In the genomic region with DNA sequence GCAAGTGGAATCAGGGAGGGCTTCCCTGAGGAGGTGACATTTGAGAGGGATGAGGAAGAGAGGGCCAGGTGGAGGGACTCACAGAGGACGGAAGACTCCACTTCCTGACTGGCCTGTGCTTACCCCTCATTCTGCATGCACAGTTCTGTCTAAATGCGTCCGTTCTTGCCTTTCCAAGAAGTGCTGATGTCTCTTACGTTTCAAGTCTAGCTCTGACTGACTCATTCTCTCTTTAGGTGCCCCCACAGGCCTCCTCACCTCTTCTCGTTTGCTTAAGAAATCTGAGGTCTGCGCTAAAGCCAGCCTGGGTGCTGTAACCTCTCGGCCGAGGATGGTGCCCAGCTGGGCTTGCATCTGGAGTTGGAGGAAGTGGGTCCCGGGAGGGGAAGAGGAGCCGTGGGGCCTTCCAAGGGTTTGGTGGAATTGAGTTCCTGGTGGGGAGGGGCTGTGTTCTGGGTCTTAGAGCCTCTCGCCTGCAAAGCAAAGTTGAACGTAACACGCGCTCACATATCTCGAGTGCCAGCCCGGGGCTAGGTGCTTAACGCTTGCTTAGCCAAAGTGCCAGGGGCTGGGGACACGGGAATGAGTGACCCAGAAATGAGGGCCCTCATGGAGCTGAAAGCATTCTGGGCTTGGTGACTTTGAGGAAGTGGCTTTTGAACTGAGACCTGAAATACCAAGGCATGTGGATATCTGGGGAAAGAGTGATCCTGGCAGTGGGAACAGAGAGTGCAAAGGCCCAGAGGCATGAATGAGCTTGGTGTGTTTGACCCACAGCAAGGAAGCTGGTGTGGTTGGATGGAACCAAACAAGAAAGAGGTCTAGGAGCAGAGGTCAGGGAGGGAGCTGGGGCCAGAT, we compare ENCODE assay signal across 8 cellular contexts. TPM values are rescaled to one million over a fixed set of nuclear protein-coding genes. Genes with fewer than 3 reads are reported as not detected.
A peak's percentile ranks its signal among the peaks of the same experiment; 100 is the strongest.
DNase-seq lines count a peak whose midpoint lies in the region; ATAC-seq, FAIRE-seq and TF ChIP-seq lines count a peak whose summit lies in the region.

No MANE protein-coding gene starts in this region.

- H3K36me3 Mint-ChIP-seq in activated naive CD8-positive, alpha-beta T cell treated with anti-CD3 and anti-CD28 coated beads for 36 hours: peaks cover 85% of the 10 kb centered on the region

- peak overlapping the region; percentile 99 for H3K27ac Mint-ChIP-seq in activated naive CD8-positive, alpha-beta T cell treated with anti-CD3 and anti-CD28 coated beads for 36 hours

- peaks cover 78% of the 10 kb centered on the region for H3K4me1 Mint-ChIP-seq in activated naive CD8-positive, alpha-beta T cell treated with anti-CD3 and anti-CD28 coated beads for 36 hours

- peak overlapping the region; percentile 92 for H3K27ac ChIP-seq in RWPE2 (ENCODE audit: poor library complexity, severe bottlenecking)
- peak overlapping the region; percentile 72 to 100 for H3K27ac ChIP-seq in left lung

- no peaks in the 10 kb centered on the region for H3K9me3 ChIP-seq in RWPE2 (ENCODE audit: severe bottlenecking)
- no peaks in the 10 kb centered on the region for H3K9me3 ChIP-seq in left lung

- peaks cover 77% of the 10 kb centered on the region for H3K4me1 ChIP-seq in RWPE2 (ENCODE audit: insufficient read depth, poor library complexity, severe bottlenecking)
- peaks cover 49 to 92% of the 10 kb centered on the region in 2 donors for H3K4me1 ChIP-seq in left lung

- intact Hi-C loops in left lung (cut with DNase I): loop anchor here in 1 of 2 donors (10.0 kb wide), 1 partner anchor 74 kb away; no protein-coding TSS in a partner anchor

- peaks cover 30% of the 10 kb centered on the region for H3K36me3 ChIP-seq in RWPE2 (ENCODE audit: low read depth)
- H3K36me3 ChIP-seq in left lung: peaks cover 0 to 25% of the 10 kb centered on the region in 2 donors

- ATAC-seq in RWPE2 (ENCODE audit: low read depth) (peak; percentile 54), left lung (peak; percentile 37), HG03196 (IDR thresholded peaks at IDR 0.05; ENCODE audit: unreplicated experiment) (no peak)

- H3K27me3 Mint-ChIP-seq in activated naive CD8-positive, alpha-beta T cell treated with anti-CD3 and anti-CD28 coated beads for 36 hours: no peaks in the 10 kb centered on the region

- H3K9me3 Mint-ChIP-seq in activated naive CD8-positive, alpha-beta T cell treated with anti-CD3 and anti-CD28 coated beads for 36 hours: peaks cover 1% of the 10 kb centered on the region

- no peak for TF ChIP-seq POLR2A in GM12892 (IDR thresholded peaks at IDR 0.05; ENCODE audit: low read depth, low read length)

- DNase-seq in GM12892 (ENCODE audit: insufficient read length) (no peak), RWPE2 (ENCODE audit: low spot score) (peak; percentile 72), left lung (peak; percentile 77 to 90), NCI-H1105 treated with DMSO at 0.1 percent for 48 hours (lab: John Stamatoyannopoulos, UW) (no peak), SHP77 treated with DMSO at 0.1 percent for 48 hours (lab: John Stamatoyannopoulos, UW) (no peak)
- DNase-seq in activated naive CD8-positive, alpha-beta T cell treated with anti-CD3 and anti-CD28 coated beads for 36 hours: peak; percentile 70
- DNase-seq in stimulated activated CD8-positive, alpha-beta memory T cell treated with anti-CD3 and anti-CD28 coated beads, Interleukin-12 subunit alpha, Interleukin-12 subunit beta, amount 100 ng/mL, for 1 hour (ENCODE audit: low read depth): peak; percentile 30

- TF ChIP-seq CTCF in RWPE2 (IDR thresholded peaks at IDR 0.05; ENCODE audit: poor library complexity, severe bottlenecking) (no peak), left lung (IDR thresholded peaks at IDR 0.05) (no peak)

- peak; percentile 84 for FAIRE-seq in GM12892 (lab: Jason Lieb, UNC)

- H3K4me3 Mint-ChIP-seq in activated naive CD8-positive, alpha-beta T cell treated with anti-CD3 and anti-CD28 coated beads for 36 hours: peak overlapping the region; percentile 98

- H3K27me3 ChIP-seq in RWPE2 (ENCODE audit: insufficient read depth, poor library complexity, severe bottlenecking) (no peaks in the 10 kb centered on the region), left lung (no peaks in the 10 kb centered on the region)

- H3K4me3 ChIP-seq in RWPE2 (ENCODE audit: severe bottlenecking): no peak overlapping the region
- H3K4me3 ChIP-seq in left lung: peak overlapping the region in 1 of 2 donors; percentile 95

RNA-seq across cellular contexts. Expression of a gene that starts 4.9 kb away (rescaled TPM):
- 18.8 TPM for polyA plus RNA-seq in GM12892 (2012; ENCODE audit: missing spikeins)
- total RNA-seq in activated naive CD8-positive, alpha-beta T cell treated with anti-CD3 and anti-CD28 coated beads for 36 hours: 100 to 1,000 TPM; 183 to 190 TPM
- total RNA-seq in left lung: 100 to 1,000 TPM in 1 of 2 donors, 10 to 100 TPM in 1; 80.3 to 133 TPM

RNA-seq across cellular contexts. Expression of a gene that starts 50.1 kb away (rescaled TPM):
- 51.9 TPM for polyA plus RNA-seq in GM12892 (2012; ENCODE audit: missing spikeins)
- total RNA-seq in activated naive CD8-positive, alpha-beta T cell treated with anti-CD3 and anti-CD28 coated beads for 36 hours: 100 to 1,000 TPM; 133 to 146 TPM
- total RNA-seq in left lung: 10 to 100 TPM; 48.6 to 52.7 TPM

Comparison
In these comparisons a context has a peak if more than half of its experiments do, and no peak if none do; other contexts are left out.
1. DNase-seq: peak in RWPE2 (single experiment), activated naive CD8-positive, alpha-beta T cell treated with anti-CD3 and anti-CD28 coated beads for 36 hours (single experiment), left lung (2 of 2) and stimulated activated CD8-positive, alpha-beta memory T cell treated with anti-CD3 and anti-CD28 coated beads, Interleukin-12 subunit alpha, Interleukin-12 subunit beta, amount 100 ng/mL, for 1 hour (single experiment); none in GM12892 (single experiment), NCI-H1105 treated with DMSO at 0.1 percent for 48 hours (single experiment) and SHP77 treated with DMSO at 0.1 percent for 48 hours (single experiment).